26 cellular contexts compared by ENCODE assay signal in the genomic region with DNA sequence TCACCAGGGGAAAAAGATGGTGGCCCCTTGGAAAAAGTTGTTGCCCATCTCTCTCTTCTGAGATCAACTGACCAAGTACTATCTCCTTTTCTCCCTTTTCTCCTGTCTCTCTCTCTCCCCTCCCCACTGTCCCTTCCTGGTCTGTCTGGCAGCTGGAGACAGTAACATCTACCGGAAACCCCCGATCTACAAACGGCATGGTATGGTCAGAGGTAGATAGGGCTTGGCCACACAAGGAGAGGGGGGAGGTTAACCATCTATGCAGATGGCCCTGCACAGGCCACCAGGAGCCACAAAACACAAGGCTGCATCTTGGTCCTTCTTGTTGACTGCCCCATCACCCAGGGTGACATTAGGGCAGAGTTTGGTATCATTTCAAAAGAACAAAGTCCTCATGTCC.
"Had no signal": no experiment of that assay in that cellular context is flagged by ENCODE, and none has a peak within 500 bp of the region (broad histone marks: within the 10 kb centered on the region; RNA-seq: fewer than 3 reads in every experiment).

No MANE protein-coding gene starts in this region.

- DNase-seq: colonic mucosa; effector CD8-positive, alpha-beta T cell; endodermal cell; foreskin fibroblast; gastrocnemius medialis; head of caudate nucleus; left ventricle myocardium superior; lower lobe of right lung; sigmoid colon; stimulated activated CD4-positive, alpha-beta T cell treated with anti-CD3 and anti-CD28 coated beads, Interleukin-2, amount 100 ng/mL, for 24 hours; stimulated activated CD4-positive, alpha-beta T cell treated with anti-CD3 and anti-CD28 coated beads, Interleukin-4, amount 100 ng/mL, for 24 hours; stimulated activated naive CD8-positive, alpha-beta T cell treated with anti-CD3 and anti-CD28 coated beads, Interleukin-15, Interleukin-2, amounts not matched to agents 100 U/mL and 50 U/mL, for 24 hours; substantia nigra; testis; tibial artery; upper lobe of left lung; uterus had no signal

- FAIRE-seq: keratinocyte had no signal

- H3K4me1 Mint-ChIP-seq: endodermal cell, neural progenitor cell had no signal

- H3K27ac Mint-ChIP-seq: dendritic cell treated with granulocyte-macrophage colony-stimulating factor and Interleukin-4, amounts not matched to agents 40 ng/mL and 50 ng/mL, for 4 days; endodermal cell; nephron; neural progenitor cell; stimulated activated memory B cell treated with anti-CD40 and anti-IgM and Interleukin-4, amounts not matched to agents 10 μg/mL and 1 μg/mL and 100 μg/mL, for 72 hours had no signal

- H3K4me1 ChIP-seq: colonic mucosa, gastrocnemius medialis, lower lobe of right lung, neural progenitor cell, prostate gland, right atrium auricular region, sigmoid colon, testis, tibial artery, upper lobe of left lung, uterus had no signal

- H3K4me3 ChIP-seq: colonic mucosa, gastrocnemius medialis, lower lobe of right lung, neural progenitor cell, prostate gland, right atrium auricular region, sigmoid colon, testis, tibial artery, upper lobe of left lung, uterus had no signal

- H3K4me3 Mint-ChIP-seq: dendritic cell treated with granulocyte-macrophage colony-stimulating factor and Interleukin-4, amounts not matched to agents 40 ng/mL and 50 ng/mL, for 4 days; endodermal cell; nephron; neural progenitor cell; stimulated activated memory B cell treated with anti-CD40 and anti-IgM and Interleukin-4, amounts not matched to agents 10 μg/mL and 1 μg/mL and 100 μg/mL, for 72 hours had no signal

- H3K27me3 ChIP-seq: colonic mucosa, gastrocnemius medialis, right atrium auricular region, sigmoid colon, testis, tibial artery, upper lobe of left lung, uterus had no signal

- H3K9me3 Mint-ChIP-seq: dendritic cell treated with granulocyte-macrophage colony-stimulating factor and Interleukin-4, amounts not matched to agents 40 ng/mL and 50 ng/mL, for 4 days; endodermal cell; nephron; stimulated activated memory B cell treated with anti-CD40 and anti-IgM and Interleukin-4, amounts not matched to agents 10 μg/mL and 1 μg/mL and 100 μg/mL, for 72 hours had no signal

- H3K36me3 ChIP-seq: colonic mucosa, neural progenitor cell, prostate gland, sigmoid colon, uterus had no signal

- ATAC-seq: esophagus mucosa; left ventricle myocardium superior; lower lobe of right lung; stimulated activated memory B cell treated with anti-CD40 and anti-IgM and Interleukin-4, amounts not matched to agents 10 μg/mL and 1 μg/mL and 100 μg/mL, for 72 hours; stimulated activated naive CD8-positive, alpha-beta T cell treated with anti-CD3 and anti-CD28 coated beads, Interleukin-15, Interleukin-2, amounts not matched to agents 100 U/mL and 50 U/mL, for 24 hours had no signal

- H3K9me3 ChIP-seq: colonic mucosa, gastrocnemius medialis, lower lobe of right lung, prostate gland, right atrium auricular region, sigmoid colon, testis, upper lobe of left lung, uterus had no signal

- H3K27ac ChIP-seq: colonic mucosa, epithelial cell of prostate, gastrocnemius medialis, lower lobe of right lung, neural progenitor cell, prostate gland, right atrium auricular region, sigmoid colon, testis, tibial artery, upper lobe of left lung, uterus had no signal

- H3K36me3 Mint-ChIP-seq: neural progenitor cell; stimulated activated memory B cell treated with anti-CD40 and anti-IgM and Interleukin-4, amounts not matched to agents 10 μg/mL and 1 μg/mL and 100 μg/mL, for 72 hours had no signal
